In genomic region chrX:72306085-72306801, GRCh38 we compare ENCODE assay signal across 7 cellular contexts. TPM values are rescaled to one million over a fixed set of nuclear protein-coding genes. Genes with fewer than 3 reads are reported as not detected.
DNase-seq lines count a peak whose midpoint lies in the region; ATAC-seq, FAIRE-seq and TF ChIP-seq lines count a peak whose summit lies in the region.

No MANE protein-coding gene starts in this region.

- peak overlapping the region; percentile 77 for H3K4me3 Mint-ChIP-seq in activated T-helper 17 cell treated with anti-CD3 and anti-CD28 coated beads, Interleukin-2, amount 50 U/mL, for 72 hours

- H3K9me3 Mint-ChIP-seq in activated T-helper 17 cell treated with anti-CD3 and anti-CD28 coated beads, Interleukin-2, amount 50 U/mL, for 72 hours, result no peaks in the 10 kb centered on the region

- intact Hi-C loops in kidney (cut with DNase I), result no loop called here

- peaks cover 0 to 88% of the 10 kb centered on the region in 2 donors for H3K27me3 ChIP-seq in tibial nerve

- TF ChIP-seq CTCF in kidney (IDR thresholded peaks at IDR 0.05; ENCODE audit: borderline replicate concordance, extremely low read depth, insufficient read depth) (no peak), tibial nerve (IDR thresholded peaks at IDR 0.05) (no peak)

- H3K36me3 ChIP-seq in kidney (ENCODE audit: control insufficient read depth in 1 of 2, insufficient read depth in 2 of 2, low read length in 2 of 2), result no peaks in the 10 kb centered on the region
- H3K36me3 ChIP-seq in tibial nerve, result no peaks in the 10 kb centered on the region

- H3K4me1 ChIP-seq in kidney (ENCODE audit: control insufficient read depth in 1 of 2, insufficient read depth in 1 of 2, low read depth in 1 of 2, low read length in 2 of 2), result peaks cover 0 to 13% of the 10 kb centered on the region in 2 donors
- H3K4me1 ChIP-seq in tibial nerve, result peaks cover 0 to 38% (median 6%) of the 10 kb centered on the region in 4 donors

- H3K27ac Mint-ChIP-seq in activated T-helper 17 cell treated with anti-CD3 and anti-CD28 coated beads, Interleukin-2, amount 50 U/mL, for 72 hours, result no peak overlapping the region

- H3K27ac ChIP-seq in kidney (ENCODE audit: low read depth in 2 of 2, low read length in 2 of 2) (no peak overlapping the region), tibial nerve (no peak overlapping the region)

- no peaks in the 10 kb centered on the region for H3K36me3 Mint-ChIP-seq in activated T-helper 17 cell treated with anti-CD3 and anti-CD28 coated beads, Interleukin-2, amount 50 U/mL, for 72 hours (ENCODE audit: low read depth)

- no peak for TF ChIP-seq POLR2A in tibial nerve (IDR thresholded peaks at IDR 0.05)

- FAIRE-seq in kidney (lab: Jason Lieb, UNC), result no peak

- no peak for TF ChIP-seq EP300 in tibial nerve (IDR thresholded peaks at IDR 0.05)

- peaks cover 34% of the 10 kb centered on the region for H3K27me3 Mint-ChIP-seq in activated T-helper 17 cell treated with anti-CD3 and anti-CD28 coated beads, Interleukin-2, amount 50 U/mL, for 72 hours

- H3K9me3 ChIP-seq in kidney (ENCODE audit: control insufficient read depth in 1 of 2, low read length in 2 of 2) (no peaks in the 10 kb centered on the region), tibial nerve (no peaks in the 10 kb centered on the region)

- no peaks in the 10 kb centered on the region for H3K4me1 Mint-ChIP-seq in activated T-helper 17 cell treated with anti-CD3 and anti-CD28 coated beads, Interleukin-2, amount 50 U/mL, for 72 hours

- WGBS in tibial nerve, 2 donors, result 21% methylated on average over 29 of the region's 92 CpGs; no CpG with 5 or more reads in 1 of the 2 donors

- DNase-seq in kidney (no peak), tibial nerve (ENCODE audit: low spot score in 2 of 2) (no peak), superior temporal gyrus (ENCODE audit: extremely low spot score) (no peak)

- H3K9ac ChIP-seq in kidney (ENCODE audit: low read length in 2 of 2), result no peak overlapping the region

- ATAC-seq in GM18867 (IDR thresholded peaks at IDR 0.05; ENCODE audit: unreplicated experiment) (peak; percentile 10), HG03025 (IDR thresholded peaks at IDR 0.05; ENCODE audit: low FRiP score, unreplicated experiment) (peak; percentile 11), HG02840 (IDR thresholded peaks at IDR 0.05; ENCODE audit: low FRiP score, unreplicated experiment) (no peak)
- ATAC-seq in activated T-helper 17 cell treated with anti-CD3 and anti-CD28 coated beads, Interleukin-2, amount 50 U/mL, for 72 hours (replicated peaks), result no peak

- H3K4me3 ChIP-seq in kidney (ENCODE audit: low read length in 2 of 2), result peak overlapping the region; percentile 48 to 58
- peak overlapping the region; percentile 33 to 60 (median 48) for H3K4me3 ChIP-seq in tibial nerve

RNA-seq across cellular contexts. Expression of gene CITED1, which starts 0.5 kb away (rescaled TPM):
- not detected for total RNA-seq in activated T-helper 17 cell treated with anti-CD3 and anti-CD28 coated beads, Interleukin-2, amount 50 U/mL, for 72 hours
- 3.8 TPM for total RNA-seq in kidney
- polyA plus RNA-seq in kidney (ENCODE audit: insufficient read depth, low read depth, low replicate concordance), result 1.5 TPM
- 1 to 10 TPM in 1 of 4 donors, under 1 TPM in 2, not detected in 1; 0.60 to 1.7 (median 0.84) TPM for total RNA-seq in tibial nerve

RNA-seq across cellular contexts. Expression of gene RPS4X, which starts 29.2 kb away (rescaled TPM):
- 1,000 to 10,000 TPM; 1,150 to 1,442 TPM for total RNA-seq in activated T-helper 17 cell treated with anti-CD3 and anti-CD28 coated beads, Interleukin-2, amount 50 U/mL, for 72 hours
- 1,027 TPM for total RNA-seq in kidney
- polyA plus RNA-seq in kidney (ENCODE audit: insufficient read depth, low read depth, low replicate concordance), result 1,047 TPM
- 100 to 1,000 TPM; 573 to 781 (median 713) TPM for total RNA-seq in tibial nerve

Comparison
In these comparisons a context has a peak if more than half of its experiments do, and no peak if none do; other contexts are left out.
1. ATAC-seq: peak in GM18867 (single experiment) and HG03025 (single experiment); none in activated T-helper 17 cell treated with anti-CD3 and anti-CD28 coated beads, Interleukin-2, amount 50 U/mL, for 72 hours (single experiment) and HG02840 (single experiment).